1 cellular context compared by ENCODE assay signal in the genomic region with DNA sequence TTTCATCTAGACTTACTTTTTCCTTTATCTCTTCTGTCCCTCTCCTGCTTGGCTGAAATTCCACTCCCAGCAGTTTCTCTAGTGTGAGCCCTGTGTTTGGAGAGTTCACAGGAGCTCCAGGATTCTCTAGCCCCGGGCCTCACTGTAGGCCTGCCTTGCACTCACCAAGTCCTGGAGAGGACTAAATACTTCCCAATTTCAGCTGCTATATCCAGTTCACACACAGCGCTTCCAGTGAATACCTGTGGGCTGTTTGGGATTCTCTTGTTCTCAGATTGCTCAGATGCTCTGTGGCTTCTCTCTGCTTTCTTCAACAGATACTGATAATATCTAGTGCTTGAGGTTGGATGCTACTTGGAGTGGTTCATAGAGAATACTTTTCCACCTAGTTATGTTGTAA.
TF ChIP-seq lines count a peak whose summit lies in the region.

No MANE protein-coding gene starts in this region.

TF ChIP-seq in H1, 55 proteins besides CTCF, POLR2A, EP300 and RAD21:
- TF ChIP-seq FOSL1 (IDR thresholded peaks at IDR 0.05; ENCODE audit: insufficient read depth, low read depth, low read length) (no peak), BCL11A (IDR thresholded peaks at IDR 0.05; ENCODE audit: low read depth in 2 of 2, low read length in 2 of 2) (no peak), CEBPB (IDR thresholded peaks at IDR 0.05; ENCODE audit: low read depth, low read length) (no peak), SUZ12 (IDR thresholded peaks at IDR 0.05; ENCODE audit: low read length) (no peak), EZH2 (IDR thresholded peaks at IDR 0.05; ENCODE audit: low read depth, low read length, severe bottlenecking) (no peak), CHD2 (IDR thresholded peaks at IDR 0.05; ENCODE audit: low read length) (no peak), NANOG (IDR thresholded peaks at IDR 0.05; ENCODE audit: insufficient read depth, low read depth, low read length, poor library complexity, severe bottlenecking) (no peak), TCF12 (IDR thresholded peaks at IDR 0.05; ENCODE audit: low read depth, low read length) (no peak), JUND (IDR thresholded peaks at IDR 0.05; ENCODE audit: low read length) (no peak), GTF2F1 (IDR thresholded peaks at IDR 0.05; ENCODE audit: borderline replicate concordance, low read depth, low read length) (no peak)
